Comparison of ENCODE assay signal across 2 cellular contexts in genomic region chr16:1942810-1943726, GRCh38.
TF ChIP-seq lines count a peak whose summit lies in the region.

Gene MSRB1 (minus strand): TSS chr16:1943199. CDS start chr16:1943156, 43 bp downstream.

TF ChIP-seq in IMR-90, 13 proteins besides CTCF, POLR2A, EP300 and RAD21:
- TF ChIP-seq MXI1 (IDR thresholded peaks at IDR 0.05; ENCODE audit: borderline replicate concordance, low read depth, low read length) (peak; percentile 48; the same call in 1 of the 2 replicates), RCOR1 (IDR thresholded peaks at IDR 0.05; ENCODE audit: insufficient replicate concordance, low read length) (no peak), MAFK (IDR thresholded peaks at IDR 0.05; ENCODE audit: low read depth, low read length) (no peak), NFE2L2 (IDR thresholded peaks at IDR 0.05; ENCODE audit: low read depth, low read length) (no peak), MAZ (IDR thresholded peaks at IDR 0.05; ENCODE audit: borderline replicate concordance, low read depth, low read length) (peak; percentile 70; the same call in 1 of the 2 replicates), BHLHE40 (IDR thresholded peaks at IDR 0.05; ENCODE audit: low read depth, low read length) (no peak)

TF ChIP-seq in endothelial cell of umbilical vein, 7 proteins besides CTCF, POLR2A, EP300 and RAD21 (continued from another document):
- no peak for TF ChIP-seq MAX (IDR thresholded peaks at IDR 0.05; ENCODE audit: insufficient read depth, insufficient read length)
